ENCODE assay signal across 27 cellular contexts in the genomic region with DNA sequence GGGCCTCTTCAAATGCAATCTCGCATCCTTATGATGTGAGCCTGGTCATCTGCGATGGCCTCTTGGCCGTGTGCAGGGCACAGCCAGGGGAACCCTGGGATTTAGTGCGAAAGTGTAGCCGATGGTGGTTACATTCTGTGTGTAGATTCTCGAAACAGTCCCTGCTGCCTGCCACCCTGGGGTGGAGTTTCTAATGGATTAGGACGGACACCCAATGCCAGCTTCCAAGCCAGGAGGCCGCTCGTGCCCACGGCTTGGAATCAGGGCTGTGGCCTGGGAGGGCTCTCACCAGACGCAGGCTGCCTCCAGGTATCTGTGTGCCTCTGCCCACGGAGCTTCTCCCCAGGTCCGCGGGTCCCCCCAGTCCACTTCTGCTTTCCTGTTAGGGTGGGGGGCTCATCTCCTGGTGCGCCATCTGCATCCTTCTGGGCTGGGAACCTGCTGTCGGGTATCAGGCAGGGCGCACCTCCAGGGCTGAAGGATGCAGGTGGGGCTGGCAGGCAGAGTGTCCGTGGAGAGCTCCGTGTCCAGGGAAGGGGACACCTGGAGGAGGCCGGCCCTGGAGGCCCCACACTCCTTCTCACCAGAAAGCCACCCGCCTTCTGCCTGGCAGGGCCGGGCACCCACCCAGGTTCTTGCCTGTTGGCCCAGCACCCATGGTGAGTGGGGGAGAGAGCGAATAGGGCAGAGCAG.
"Had no signal": no experiment of that assay in that cellular context is flagged by ENCODE, and none has a peak within 500 bp of the region (broad histone marks: within the 10 kb centered on the region; RNA-seq: fewer than 3 reads in every experiment).

No MANE protein-coding gene starts in this region.

- H3K4me3 ChIP-seq: gastroesophageal sphincter, heart left ventricle, hepatocyte, lung, pancreas, right lobe of liver, suprapubic skin, transverse colon, upper lobe of right lung, vagina had no signal

- H3K9me3 ChIP-seq: gastroesophageal sphincter, heart left ventricle, pancreas, right lobe of liver, suprapubic skin, transverse colon, upper lobe of right lung, vagina had no signal

- ATAC-seq: esophagus mucosa; gastroesophageal sphincter; heart left ventricle; left lobe of liver; natural killer cell treated with Interleukin-12 subunit alpha and Interleukin-12 subunit beta and Interleukin-15 and Interleukin-18, amount 100 ng/mL, for 72 hours; pancreas; right lobe of liver; stimulated activated naive B cell treated with anti-CD40 and anti-IgM and Interleukin-4, amounts not matched to agents 10 μg/mL and 1 μg/mL and 100 μg/mL, for 72 hours; upper lobe of right lung had no signal

- H3K27ac Mint-ChIP-seq: endodermal cell; memory B cell; natural killer cell treated with Interleukin-12 subunit alpha and Interleukin-12 subunit beta and Interleukin-15 and Interleukin-18, amount 100 ng/mL, for 72 hours; progenitor cell of endocrine pancreas; stimulated activated naive B cell treated with anti-CD40 and anti-IgM and Interleukin-4, amounts not matched to agents 10 μg/mL and 1 μg/mL and 100 μg/mL, for 72 hours; stimulated activated naive CD8-positive, alpha-beta T cell treated with anti-CD3 and anti-CD28 coated beads, Interleukin-15, Interleukin-2, amounts not matched to agents 100 ng/mL and 50 ng/mL, for 24 hours had no signal

- H3K4me3 Mint-ChIP-seq: endodermal cell; memory B cell; natural killer cell treated with Interleukin-12 subunit alpha and Interleukin-12 subunit beta and Interleukin-15 and Interleukin-18, amount 100 ng/mL, for 72 hours; stimulated activated naive B cell treated with anti-CD40 and anti-IgM and Interleukin-4, amounts not matched to agents 10 μg/mL and 1 μg/mL and 100 μg/mL, for 72 hours; stimulated activated naive CD8-positive, alpha-beta T cell treated with anti-CD3 and anti-CD28 coated beads, Interleukin-15, Interleukin-2, amounts not matched to agents 100 ng/mL and 50 ng/mL, for 24 hours had no signal

- H3K4me2 ChIP-seq: hepatocyte had no signal

- H3K36me3 ChIP-seq: gastroesophageal sphincter, pancreas, right lobe of liver, suprapubic skin, transverse colon, upper lobe of right lung, vagina had no signal

- H3K36me3 Mint-ChIP-seq: memory B cell; naive B cell; natural killer cell treated with Interleukin-12 subunit alpha and Interleukin-12 subunit beta and Interleukin-15 and Interleukin-18, amount 100 ng/mL, for 72 hours had no signal

- H3K27me3 Mint-ChIP-seq: memory B cell; natural killer cell treated with Interleukin-12 subunit alpha and Interleukin-12 subunit beta and Interleukin-15 and Interleukin-18, amount 100 ng/mL, for 72 hours; stimulated activated naive CD8-positive, alpha-beta T cell treated with anti-CD3 and anti-CD28 coated beads, Interleukin-15, Interleukin-2, amounts not matched to agents 100 ng/mL and 50 ng/mL, for 24 hours had no signal

- H3K27ac ChIP-seq: epithelial cell of prostate, gastroesophageal sphincter, heart left ventricle, hepatocyte, pancreas, right lobe of liver, suprapubic skin, transverse colon, upper lobe of right lung, vagina had no signal

- H3K27me3 ChIP-seq: gastroesophageal sphincter, heart left ventricle, hepatocyte, pancreas, right lobe of liver, suprapubic skin, transverse colon, upper lobe of right lung, vagina had no signal

- H2AFZ ChIP-seq: hepatocyte had no signal

- H3K9me3 Mint-ChIP-seq: endodermal cell; memory B cell; naive B cell; natural killer cell treated with Interleukin-12 subunit alpha and Interleukin-12 subunit beta and Interleukin-15 and Interleukin-18, amount 100 ng/mL, for 72 hours; stimulated activated naive B cell treated with anti-CD40 and anti-IgM and Interleukin-4, amounts not matched to agents 10 μg/mL and 1 μg/mL and 100 μg/mL, for 72 hours; stimulated activated naive CD8-positive, alpha-beta T cell treated with anti-CD3 and anti-CD28 coated beads, Interleukin-15, Interleukin-2, amounts not matched to agents 100 ng/mL and 50 ng/mL, for 24 hours had no signal

- DNase-seq: effector CD8-positive, alpha-beta T cell; endodermal cell; foreskin fibroblast; heart left ventricle; kidney; naive B cell; occipital lobe; right lobe of liver; small intestine; stimulated activated CD4-positive, alpha-beta T cell treated with anti-CD3 and anti-CD28 coated beads, Interleukin-15, amount 100 ng/mL, for 24 hours; stimulated activated CD4-positive, alpha-beta T cell treated with anti-CD3 and anti-CD28 coated beads, Interleukin-2, amount 100 ng/mL, for 48 hours; stimulated activated naive B cell treated with anti-CD40 and anti-IgM and Interleukin-4, amounts not matched to agents 10 μg/mL and 1 μg/mL and 100 μg/mL, for 72 hours; transverse colon; upper lobe of right lung had no signal
